Comparison of ENCODE assay signal across 15 cellular contexts in the genomic region with DNA sequence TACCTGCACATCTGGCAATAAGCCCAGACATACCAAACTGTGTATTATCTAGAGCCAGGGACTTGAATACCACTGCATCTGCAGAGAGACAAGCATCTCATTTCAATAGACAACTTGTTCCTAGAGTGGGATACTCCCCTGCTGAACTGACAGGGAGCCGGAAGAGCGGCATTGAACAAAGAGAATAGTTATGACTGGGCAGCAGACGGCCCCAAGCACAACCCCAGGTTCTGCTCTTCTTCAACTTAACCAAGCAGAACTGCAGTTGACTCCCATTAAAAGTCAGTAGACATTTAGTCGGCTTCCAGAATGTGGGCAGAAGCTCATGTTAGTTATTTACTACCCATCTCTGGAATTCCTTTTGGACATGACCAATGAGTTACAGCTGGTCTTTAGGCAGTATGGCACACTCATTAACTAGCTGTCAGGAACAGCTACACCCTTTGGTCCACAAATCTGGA.
DNase-seq lines count a peak whose midpoint lies in the region; ATAC-seq and TF ChIP-seq lines count a peak whose summit lies in the region.
"Had no signal": no experiment of that assay in that cellular context is flagged by ENCODE, and none has a peak within 500 bp of the region (broad histone marks: within the 10 kb centered on the region; RNA-seq: fewer than 3 reads in every experiment).

No MANE protein-coding gene starts in this region.

- ATAC-seq in GM18502 (IDR thresholded peaks at IDR 0.05; ENCODE audit: poor library complexity, unreplicated experiment), result no peak
- ATAC-seq in left lobe of liver, result no peak
- ATAC-seq: stimulated activated naive CD8-positive, alpha-beta T cell treated with anti-CD3 and anti-CD28 coated beads, Interleukin-15, Interleukin-2, amounts not matched to agents 100 U/mL and 50 U/mL, for 24 hours had no signal

- peaks cover 41% of the 10 kb centered on the region for H3K4me1 ChIP-seq in Caco-2

- no peaks in the 10 kb centered on the region for H3K36me3 ChIP-seq in Caco-2 (ENCODE audit: control insufficient read depth, insufficient read depth, low read length)
- H3K36me3 ChIP-seq: heart left ventricle had no signal

- TF ChIP-seq CTCF in Caco-2 (IDR thresholded peaks at IDR 0.05; ENCODE audit: insufficient read depth in 1 of 2, low read depth in 1 of 2, low read length in 1 of 2, severe bottlenecking in 1 of 2, unreplicated experiment in 1 of 2) (no peak), nephron progenitor cell (IDR thresholded peaks at IDR 0.05) (no peak)

- CTCF ChIA-PET in Caco-2 (lab: Charles Lee), result no interaction called here

- no peaks in the 10 kb centered on the region for H3K27me3 ChIP-seq in Caco-2 (replicated peaks; ENCODE audit: control insufficient read depth, insufficient read depth, low read length)
- H3K27me3 ChIP-seq: heart left ventricle had no signal

- no TSS peak for BruUV-seq in Caco-2 (replicated peaks; lab: Mats Ljungman, UMichigan)

- DNase-seq in Caco-2 (no peak), M059J (ENCODE audit: low read depth) (peak; percentile 72), fibroblast of gingiva (ENCODE audit: low read depth) (peak; percentile 60), nephron progenitor cell (no peak), left lobe of liver (ENCODE audit: low spot score) (no peak), NK-92 (lab: John Stamatoyannopoulos, UW; ENCODE audit: unreplicated experiment) (no peak), DMS153 (lab: John Stamatoyannopoulos, UW) (no peak)
- DNase-seq: heart left ventricle; NCI-H446; stimulated activated CD4-positive, alpha-beta T cell treated with anti-CD3 and anti-CD28 coated beads, Interleukin-4, amount 100 ng/mL, for 4 hours; stimulated activated naive CD8-positive, alpha-beta T cell treated with anti-CD3 and anti-CD28 coated beads, Interleukin-15, Interleukin-2, amounts not matched to agents 100 U/mL and 50 U/mL, for 24 hours had no signal

- H3K4me3 ChIP-seq in Caco-2 (ENCODE audit: low read depth, low read length), result no peak overlapping the region
- H3K4me3 ChIP-seq: heart left ventricle had no signal

- H3K27me3 Mint-ChIP-seq in Caco-2 (ENCODE audit: insufficient read depth, unreplicated experiment), result no peaks in the 10 kb centered on the region
- H3K27me3 Mint-ChIP-seq in nephron progenitor cell (ENCODE audit: low read depth, poor library complexity), result no peaks in the 10 kb centered on the region

- intact Hi-C loops in Caco-2 (cut with micrococcal nuclease; ENCODE audit: unreplicated experiment), result no loop called here

- H3K9me3 Mint-ChIP-seq in Caco-2 (ENCODE audit: unreplicated experiment) (no peaks in the 10 kb centered on the region), nephron progenitor cell (no peaks in the 10 kb centered on the region)
- H3K9me3 Mint-ChIP-seq: CD14-positive monocyte, memory B cell had no signal

- H3K4me3 Mint-ChIP-seq in Caco-2 (ENCODE audit: unreplicated experiment) (no peak overlapping the region), nephron progenitor cell (no peak overlapping the region)
- H3K4me3 Mint-ChIP-seq: activated naive CD8-positive, alpha-beta T cell; memory B cell had no signal

- H3K27ac Mint-ChIP-seq in Caco-2 (ENCODE audit: unreplicated experiment) (peak overlapping the region; percentile 0), nephron progenitor cell (peak overlapping the region; percentile 98)
- H3K27ac Mint-ChIP-seq: activated naive CD8-positive, alpha-beta T cell; CD14-positive monocyte; memory B cell had no signal

- H3K9me3 ChIP-seq in Caco-2, result no peaks in the 10 kb centered on the region
- H3K9me3 ChIP-seq: heart left ventricle had no signal

- H3K4me1 Mint-ChIP-seq in Caco-2 (ENCODE audit: low read depth, unreplicated experiment) (peaks cover 32% of the 10 kb centered on the region), nephron progenitor cell (peaks cover 66% of the 10 kb centered on the region)
- H3K4me1 Mint-ChIP-seq: memory B cell had no signal

- H3K36me3 Mint-ChIP-seq in Caco-2 (ENCODE audit: insufficient read depth, unreplicated experiment) (no peaks in the 10 kb centered on the region), nephron progenitor cell (ENCODE audit: low read depth) (peaks cover 53% of the 10 kb centered on the region)
- H3K36me3 Mint-ChIP-seq: activated naive CD8-positive, alpha-beta T cell; CD14-positive monocyte; memory B cell had no signal

- POLR2A ChIA-PET in Caco-2 (lab: Charles Lee), result interaction anchor here (0.6 kb wide), 1 partner anchor 170 kb away, joined by 3 read pairs; no protein-coding TSS in a partner anchor

Comparison
In these comparisons a context has a peak if more than half of its experiments do, and no peak if none do; other contexts are left out.
1. DNase-seq: peak in M059J (single experiment) and fibroblast of gingiva (single experiment); none in Caco-2 (0 of 2), nephron progenitor cell (single experiment), left lobe of liver (single experiment), NK-92 (single experiment) and DMS153 (single experiment).